13 cellular contexts compared by ENCODE assay signal in the genomic region with DNA sequence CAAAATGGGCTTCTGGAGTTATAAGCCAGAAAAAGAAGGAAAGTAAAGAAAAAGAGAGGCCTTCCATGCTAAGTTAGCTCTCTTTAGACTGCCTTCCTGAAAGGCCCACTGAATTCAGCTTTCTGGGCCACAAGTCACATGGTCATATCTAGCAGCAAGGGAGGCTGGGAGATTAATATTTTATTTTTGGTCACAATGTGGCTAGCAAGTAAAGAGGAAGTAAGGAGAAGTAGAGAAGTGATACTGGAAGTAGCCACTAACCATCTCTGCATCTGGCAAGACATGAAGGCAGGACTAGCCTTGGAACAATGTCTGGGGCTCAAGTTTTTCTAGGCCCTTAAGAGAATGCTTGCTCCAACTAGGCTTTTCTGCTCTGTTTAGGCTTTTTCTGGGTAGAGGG.
DNase-seq lines count a peak whose midpoint lies in the region; ATAC-seq and TF ChIP-seq lines count a peak whose summit lies in the region.
"Had no signal": no experiment of that assay in that cellular context is flagged by ENCODE, and none has a peak within 500 bp of the region (broad histone marks: within the 10 kb centered on the region; RNA-seq: fewer than 3 reads in every experiment).

No MANE protein-coding gene starts in this region.

- no peaks in the 10 kb centered on the region for H4K20me1 ChIP-seq in OCI-LY7 (ENCODE audit: insufficient read depth, low read length)

- no peaks in the 10 kb centered on the region for H3K36me3 Mint-ChIP-seq in type B pancreatic cell

- peak overlapping the region; percentile 10 for H3K27ac ChIP-seq in OCI-LY7 (ENCODE audit: low read depth, low read length, poor library complexity, severe bottlenecking)
- H3K27ac ChIP-seq: cardiac muscle cell, stomach had no signal

- H3K27me3 Mint-ChIP-seq in type B pancreatic cell: no peaks in the 10 kb centered on the region

- POLR2A ChIA-PET in OCI-LY7 (lab: Charles Lee): interaction anchor here (1.0 kb wide), 1 partner anchor 11 kb away, joined by 3 read pairs; no protein-coding TSS in a partner anchor

- no peak for TF ChIP-seq CTCF in OCI-LY7 (conservative IDR thresholded peaks at IDR 0.05; ENCODE audit: low read length)
- no peak for TF ChIP-seq CTCF in type B pancreatic cell (conservative IDR thresholded peaks at IDR 0.05)
- no peak for TF ChIP-seq CTCF in omental fat pad (IDR thresholded peaks at IDR 0.05)

- peaks cover 15% of the 10 kb centered on the region; the same call in 1 of the 2 replicates for H3K9me3 ChIP-seq in OCI-LY7 (ENCODE audit: low read length)
- H3K9me3 ChIP-seq: stomach had no signal

- no peak overlapping the region for H3K27ac Mint-ChIP-seq in type B pancreatic cell

- no peak overlapping the region for H3K4me3 Mint-ChIP-seq in type B pancreatic cell

- no peaks in the 10 kb centered on the region for H3K9me2 ChIP-seq in OCI-LY7 (ENCODE audit: insufficient read depth, low read length)

- H3K4me1 ChIP-seq in OCI-LY7 (ENCODE audit: insufficient read depth, low read length, poor library complexity, severe bottlenecking): peaks cover 8% of the 10 kb centered on the region

- DNase-seq in OCI-LY7 (ENCODE audit: low spot score) (peak; percentile 62), type B pancreatic cell (ENCODE audit: extremely low spot score, unreplicated experiment) (no peak), OCI-M2 (lab: John Stamatoyannopoulos, UW; ENCODE audit: unreplicated experiment) (no peak), omental fat pad (ENCODE audit: low spot score) (no peak), NCI-H1048 (lab: John Stamatoyannopoulos, UW) (no peak)
- DNase-seq: activated CD4-positive, alpha-beta T cell treated with anti-CD3 and anti-CD28 coated beads, Interleukin-2, amount 50 U/mL, for 48 hours; NCI-H1092 treated with DMSO at 0.1 percent for 48 hours; stimulated activated CD4-positive, alpha-beta T cell treated with anti-CD3 and anti-CD28 coated beads, Interleukin-4, amount 100 ng/mL, for 1 hour; stomach had no signal

- H3K4me2 ChIP-seq in OCI-LY7 (ENCODE audit: low read length): peak overlapping the region; percentile 5; the same call in 1 of the 2 replicates

- peaks cover 7% of the 10 kb centered on the region for H3K36me3 ChIP-seq in OCI-LY7 (ENCODE audit: insufficient read depth, low read length)
- H3K36me3 ChIP-seq: cardiac muscle cell, stomach had no signal

- intact Hi-C loops in OCI-LY7 (cut with micrococcal nuclease; ENCODE audit: unreplicated experiment): loop anchor here (10.0 kb wide), 1 partner anchor 61 kb away; no protein-coding TSS in a partner anchor

- H3K79me2 ChIP-seq in OCI-LY7 (ENCODE audit: insufficient read depth, low read depth, low read length): no peaks in the 10 kb centered on the region

- H3K4me3 ChIP-seq in OCI-LY7 (ENCODE audit: low read depth, low read length, poor library complexity, severe bottlenecking): no peak overlapping the region
- H3K4me3 ChIP-seq: cardiac muscle cell, stomach had no signal

- H3K4me1 Mint-ChIP-seq in type B pancreatic cell (ENCODE audit: unreplicated experiment): peaks cover 20% of the 10 kb centered on the region

- ATAC-seq in GM19043 (IDR thresholded peaks at IDR 0.05; ENCODE audit: low read depth, unreplicated experiment) (peak; percentile 47), HG03135 (IDR thresholded peaks at IDR 0.05; ENCODE audit: unreplicated experiment) (peak; percentile 58), omental fat pad (ENCODE audit: low FRiP score) (no peak)
- ATAC-seq: SK-N-SH treated with all-trans-retinoic acid at 6 μM for 48 hours had no signal

- BruUV-seq in OCI-LY7 (replicated peaks; lab: Mats Ljungman, UMichigan): no TSS peak

- peaks cover 4% of the 10 kb centered on the region for H3K9me3 Mint-ChIP-seq in type B pancreatic cell

- CTCF ChIA-PET in OCI-LY7 (lab: Charles Lee; ENCODE audit: unreplicated experiment): no interaction called here

- peak overlapping the region; percentile 5; the same call in 1 of the 2 replicates for H2AFZ ChIP-seq in OCI-LY7 (ENCODE audit: low read length)
